ENCODE assay signal across 8 cellular contexts in genomic region chr6:134447883-134448387, GRCh38.
DNase-seq lines count a peak whose midpoint lies in the region; ATAC-seq and TF ChIP-seq lines count a peak whose summit lies in the region.
"Had no signal": no experiment of that assay in that cellular context is flagged by ENCODE, and none has a peak within 500 bp of the region (broad histone marks: within the 10 kb centered on the region; RNA-seq: fewer than 3 reads in every experiment).

No MANE protein-coding gene starts in this region.

- in situ Hi-C loops in astrocyte of the cerebellum (cut with HindIII; ENCODE audit: low sequenced_read_pairs) = no loop called here

- H3K27ac ChIP-seq in thyroid gland = peak overlapping the region in 2 of 3 donors; percentile 35 to 61
- H3K27ac ChIP-seq in uterus = no peak overlapping the region

- H3K9me3 ChIP-seq in thyroid gland (no peaks in the 10 kb centered on the region), uterus (no peaks in the 10 kb centered on the region)

- intact Hi-C loops in thyroid gland (cut with DNase I) = no loop called here
- intact Hi-C loops in uterus (cut with DNase I; ENCODE audit: low total_unique reads) = no loop called here

- H3K27me3 ChIP-seq in thyroid gland = no peaks in the 10 kb centered on the region
- no peaks in the 10 kb centered on the region for H3K27me3 ChIP-seq in uterus

- no peak for TF ChIP-seq CTCF in astrocyte of the cerebellum (IDR thresholded peaks at IDR 0.05; ENCODE audit: low read depth, low read length, missing control alignments)
- TF ChIP-seq CTCF in thyroid gland (IDR thresholded peaks at IDR 0.05) = no peak
- no peak for TF ChIP-seq CTCF in uterus (IDR thresholded peaks at IDR 0.05)

- DNase-seq in HS-5 (ENCODE audit: low read depth) (peak; percentile 98), astrocyte of the cerebellum (ENCODE audit: low read depth) (peak; percentile 76), hepatic stellate cell (ENCODE audit: low spot score) (peak; percentile 38), thyroid gland (no peak), uterus (no peak)
- DNase-seq: stimulated activated CD4-positive, alpha-beta T cell treated with anti-CD3 and anti-CD28 coated beads, Interleukin-12 subunit alpha, Interleukin-12 subunit beta, amount 100 ng/mL, for 4 hours had no signal

- TF ChIP-seq POLR2A in thyroid gland (IDR thresholded peaks at IDR 0.05) (no peak), uterus (IDR thresholded peaks at IDR 0.05) (no peak)

- H3K36me3 ChIP-seq in thyroid gland (no peaks in the 10 kb centered on the region), uterus (no peaks in the 10 kb centered on the region)

- WGBS in thyroid gland, 2 donors = 65 to 72% methylated on average over 3 of the region's 3 CpGs

- no peak for ATAC-seq in HG03571 (IDR thresholded peaks at IDR 0.05; ENCODE audit: unreplicated experiment)
- no peak for ATAC-seq in HG03354 (IDR thresholded peaks at IDR 0.05; ENCODE audit: poor library complexity, severe bottlenecking, unreplicated experiment)

- H3K4me3 ChIP-seq in astrocyte of the cerebellum (ENCODE audit: low read depth, low read length) = no peak overlapping the region
- no peak overlapping the region for H3K4me3 ChIP-seq in thyroid gland (replicated peaks in 1 of 3)
- no peak overlapping the region for H3K4me3 ChIP-seq in uterus

- H3K4me1 ChIP-seq in thyroid gland = peaks cover 14 to 18% of the 10 kb centered on the region in 2 donors
- no peaks in the 10 kb centered on the region for H3K4me1 ChIP-seq in uterus

Comparison
In these comparisons a context has a peak if more than half of its experiments do, and no peak if none do; other contexts are left out.
1. DNase-seq: peak in HS-5 (single experiment), astrocyte of the cerebellum (single experiment) and hepatic stellate cell (single experiment); none in thyroid gland (0 of 2) and uterus (0 of 2).
2. H3K27ac ChIP-seq: peak in thyroid gland (2 of 3); none in uterus (0 of 2).